ENCODE assay signal across 9 cellular contexts in genomic region chr14:67623114-67623513, GRCh38. TPM values are rescaled to one million over a fixed set of nuclear protein-coding genes. Genes with fewer than 3 reads are reported as not detected.
DNase-seq lines count a peak whose midpoint lies in the region; ATAC-seq, FAIRE-seq and TF ChIP-seq lines count a peak whose summit lies in the region.
"Had no signal": no experiment of that assay in that cellular context is flagged by ENCODE, and none has a peak within 500 bp of the region (broad histone marks: within the 10 kb centered on the region; RNA-seq: fewer than 3 reads in every experiment).

No MANE protein-coding gene starts in this region.

- H2AFZ ChIP-seq in GM23248 (peak overlapping the region; percentile 79), OCI-LY7 (ENCODE audit: low read length) (peak overlapping the region; percentile 75), endothelial cell of umbilical vein (ENCODE audit: low read depth, low read length) (peak overlapping the region; percentile 15)

- H3F3A ChIP-seq in GM23248 (ENCODE audit: insufficient read depth) = peaks cover 30% of the 10 kb centered on the region

- peak overlapping the region; percentile 83 for H3K27ac ChIP-seq in GM23248
- no peak overlapping the region for H3K27ac ChIP-seq in OCI-LY7 (ENCODE audit: low read depth, low read length, poor library complexity, severe bottlenecking)
- peak overlapping the region; percentile 94 for H3K27ac ChIP-seq in endothelial cell of umbilical vein (ENCODE audit: insufficient read depth, low read depth, low read length)

- peaks cover 17% of the 10 kb centered on the region for H3K4me1 ChIP-seq in GM23248 (ENCODE audit: insufficient read depth)
- H3K4me1 ChIP-seq in OCI-LY7 (ENCODE audit: insufficient read depth, low read length, poor library complexity, severe bottlenecking) = peaks cover 25% of the 10 kb centered on the region
- peaks cover 28% of the 10 kb centered on the region for H3K4me1 ChIP-seq in endothelial cell of umbilical vein (ENCODE audit: control insufficient read depth, extremely low read depth, insufficient read depth, low read length)

- H3K36me3 ChIP-seq in GM23248 (ENCODE audit: low read depth) = no peaks in the 10 kb centered on the region
- no peaks in the 10 kb centered on the region for H3K36me3 ChIP-seq in OCI-LY7 (ENCODE audit: insufficient read depth, low read length)
- no peaks in the 10 kb centered on the region for H3K36me3 ChIP-seq in endothelial cell of umbilical vein (ENCODE audit: control insufficient read depth in 2 of 2, extremely low read depth in 1 of 2, insufficient read depth in 2 of 2, low read length in 2 of 2)

- intact Hi-C loops in OCI-LY7 (cut with micrococcal nuclease; ENCODE audit: unreplicated experiment) = no loop called here
- intact Hi-C loops in endothelial cell of umbilical vein (cut with micrococcal nuclease) = no loop called here

- BruUV-seq in OCI-LY7 (replicated peaks; lab: Mats Ljungman, UMichigan) = no TSS peak
- TSS peak; percentile 43 for BruUV-seq in endothelial cell of umbilical vein (replicated peaks; lab: Mats Ljungman, UMichigan)

- DNase-seq in GM23248 (peak; percentile 57), OCI-LY7 (ENCODE audit: low spot score) (no peak), endothelial cell of umbilical vein (ENCODE audit: low read depth, low spot score) (peak; percentile 83), renal cortical epithelial cell (ENCODE audit: low read depth) (peak; percentile 87), NCI-H187 (lab: John Stamatoyannopoulos, UW) (no peak), cerebellar nuclear complex (lab: John Stamatoyannopoulos, UW) (no peak)
- no peak for DNase-seq in activated CD4-positive, alpha-beta T cell treated with anti-CD3 and anti-CD28 coated beads, Interleukin-2, amount 10 ng/mL, durations not matched to agents 7 days and 5 days
- DNase-seq: stimulated activated CD4-positive, alpha-beta T cell treated with anti-CD3 and anti-CD28 coated beads, Interleukin-4, amount 100 ng/mL, for 4 hours had no signal

- peaks cover 33% of the 10 kb centered on the region for H3K4me1 Mint-ChIP-seq in activated CD4-positive, alpha-beta T cell treated with anti-CD3 and anti-CD28 coated beads, Interleukin-2, amount 10 ng/mL, durations not matched to agents 7 days and 5 days

- no peak for TF ChIP-seq POLR2A in endothelial cell of umbilical vein (IDR thresholded peaks at IDR 0.05; ENCODE audit: low read depth, low read length)

- in situ Hi-C loops in GM23248 (cut with MboI) = no loop called here

- CTCF ChIA-PET in OCI-LY7 (lab: Charles Lee; ENCODE audit: unreplicated experiment) (interaction anchor here (1.0 kb wide), 1 partner anchor 11 kb away, joined by 3 read pairs; no protein-coding TSS in a partner anchor), endothelial cell of umbilical vein (lab: Charles Lee) (interaction anchor here (0.6 to 6.0 kb wide), 8 partner anchors 12 to 96 kb away, joined by 3 to 437 read pairs (median 6); partner anchors contain the start of genes PIGH and VTI1B)
- CTCF ChIA-PET in activated CD4-positive, alpha-beta T cell treated with anti-CD3 and anti-CD28 coated beads, Interleukin-2, amount 10 ng/mL, durations not matched to agents 7 days and 5 days (lab: Charles Lee) = interaction anchor here (0.8 kb wide), 1 partner anchor 82 kb away, joined by 3 read pairs; no protein-coding TSS in a partner anchor

- no peak overlapping the region for H3K4me3 Mint-ChIP-seq in activated CD4-positive, alpha-beta T cell treated with anti-CD3 and anti-CD28 coated beads, Interleukin-2, amount 10 ng/mL, durations not matched to agents 7 days and 5 days

- H3K27me3 ChIP-seq in GM23248 (replicated peaks; ENCODE audit: insufficient read depth) = no peaks in the 10 kb centered on the region
- H3K27me3 ChIP-seq in endothelial cell of umbilical vein (ENCODE audit: control insufficient read depth in 2 of 2, insufficient read depth in 2 of 2, low read length in 2 of 2) = no peaks in the 10 kb centered on the region

- peak overlapping the region; percentile 29 for H3K4me3 ChIP-seq in GM23248
- no peak overlapping the region for H3K4me3 ChIP-seq in OCI-LY7 (ENCODE audit: low read depth, low read length, poor library complexity, severe bottlenecking)
- H3K4me3 ChIP-seq in endothelial cell of umbilical vein (replicated peaks in 1 of 3; ENCODE audit: insufficient read depth in 1 of 3, low read depth in 1 of 3, low read length in 3 of 3) = peak overlapping the region in 1 of 3 experiments; percentile 4

- no peaks in the 10 kb centered on the region for H3K36me3 Mint-ChIP-seq in activated CD4-positive, alpha-beta T cell treated with anti-CD3 and anti-CD28 coated beads, Interleukin-2, amount 10 ng/mL, durations not matched to agents 7 days and 5 days (ENCODE audit: low read depth)

- H3K9me3 Mint-ChIP-seq in activated CD4-positive, alpha-beta T cell treated with anti-CD3 and anti-CD28 coated beads, Interleukin-2, amount 10 ng/mL, durations not matched to agents 7 days and 5 days = no peaks in the 10 kb centered on the region

- H4K20me1 ChIP-seq in GM23248 (ENCODE audit: insufficient read depth) (no peaks in the 10 kb centered on the region), OCI-LY7 (ENCODE audit: insufficient read depth, low read length) (no peaks in the 10 kb centered on the region), endothelial cell of umbilical vein (replicated peaks; ENCODE audit: control insufficient read depth, extremely low read depth, insufficient read depth, low read length) (no peaks in the 10 kb centered on the region)

- H3K9me3 ChIP-seq in GM23248 (ENCODE audit: low read depth) = no peaks in the 10 kb centered on the region
- H3K9me3 ChIP-seq in OCI-LY7 (ENCODE audit: low read length) = no peaks in the 10 kb centered on the region
- H3K9me3 ChIP-seq in endothelial cell of umbilical vein (replicated peaks; ENCODE audit: control insufficient read depth, insufficient read depth, low read length) = no peaks in the 10 kb centered on the region

- H3K9me2 ChIP-seq in GM23248 (ENCODE audit: insufficient read depth) = no peaks in the 10 kb centered on the region
- H3K9me2 ChIP-seq in OCI-LY7 (ENCODE audit: insufficient read depth, low read length) = no peaks in the 10 kb centered on the region

- H3K79me2 ChIP-seq in GM23248 (ENCODE audit: insufficient read depth) (no peaks in the 10 kb centered on the region), OCI-LY7 (ENCODE audit: insufficient read depth, low read depth, low read length) (no peaks in the 10 kb centered on the region), endothelial cell of umbilical vein (ENCODE audit: control insufficient read depth, insufficient read depth, low read length) (no peaks in the 10 kb centered on the region)

- POLR2A ChIA-PET in OCI-LY7 (lab: Charles Lee) (interaction anchor here (1.0 to 1.1 kb wide), 2 partner anchors 10 to 37 kb away, joined by 3 read pairs; no protein-coding TSS in a partner anchor), endothelial cell of umbilical vein (lab: Charles Lee) (no interaction called here)
- POLR2A ChIA-PET in activated CD4-positive, alpha-beta T cell treated with anti-CD3 and anti-CD28 coated beads, Interleukin-2, amount 10 ng/mL, durations not matched to agents 7 days and 5 days (lab: Charles Lee) = no interaction called here

- no peak for TF ChIP-seq CTCF in OCI-LY7 (conservative IDR thresholded peaks at IDR 0.05; ENCODE audit: low read length)
- TF ChIP-seq CTCF in endothelial cell of umbilical vein (IDR thresholded peaks at IDR 0.05; ENCODE audit: extremely low read depth in 1 of 2, insufficient read depth in 1 of 2, low read depth in 1 of 2, low read length in 2 of 2) = no peak

- H3K27me3 Mint-ChIP-seq in activated CD4-positive, alpha-beta T cell treated with anti-CD3 and anti-CD28 coated beads, Interleukin-2, amount 10 ng/mL, durations not matched to agents 7 days and 5 days = peaks cover 11% of the 10 kb centered on the region

- H3K4me2 ChIP-seq in GM23248 (ENCODE audit: unreplicated experiment) (peak overlapping the region; percentile 72), OCI-LY7 (ENCODE audit: low read length) (peak overlapping the region; percentile 33), endothelial cell of umbilical vein (ENCODE audit: insufficient read depth, low read length) (peak overlapping the region; percentile 62)

- H3K9ac ChIP-seq in GM23248 (peak overlapping the region; percentile 59), endothelial cell of umbilical vein (replicated peaks; ENCODE audit: extremely low read depth, insufficient read depth, low read length) (peak overlapping the region; percentile 82)

- dilution Hi-C loops in endothelial cell of umbilical vein (cut with MboI; ENCODE audit: extremely low pct_ligation_motif_present, low sequenced_read_pairs) = no loop called here

- no peak for FAIRE-seq in endothelial cell of umbilical vein (lab: Jason Lieb, UNC)

- WGBS in GM23248 (ENCODE audit: low coverage in 1 of 2, low lambda C conversion rate in 2 of 2, missing lambda C conversion rate in 2 of 2), 2 experiments = 24 to 29% methylated on average over 2 of the region's 2 CpGs

- no peaks in the 10 kb centered on the region for H3K9me1 ChIP-seq in endothelial cell of umbilical vein (replicated peaks; ENCODE audit: control insufficient read depth, extremely low read depth, insufficient read depth, low read length)

- no peak for ATAC-seq in GM21619 (IDR thresholded peaks at IDR 0.05; ENCODE audit: unreplicated experiment)

- H3K27ac Mint-ChIP-seq in activated CD4-positive, alpha-beta T cell treated with anti-CD3 and anti-CD28 coated beads, Interleukin-2, amount 10 ng/mL, durations not matched to agents 7 days and 5 days = no peak overlapping the region

RNA-seq across cellular contexts. Expression of gene ARG2, which starts 3.4 kb away (rescaled TPM):
- total RNA-seq in GM23248 (2014; rRNA removed; shearing (Covaris generic)) = 6.3 and 8.2 TPM in 2 replicates
- polyA plus RNA-seq in GM23248 (2016; fragmentation: Nextera tagmentation; extraction: Ambion mirVana) (5.6 and 5.8 TPM in 2 replicates), endothelial cell of umbilical vein (16.6 and 21.6 TPM in 2 replicates)
- 2.9 and 4.2 TPM in 2 replicates for total RNA-seq in OCI-LY7 (2014; rRNA removed; shearing (Covaris generic))
- total RNA-seq in OCI-LY7 (2022) (2.0 and 3.4 TPM in 2 replicates), endothelial cell of umbilical vein (19.8 and 22.5 TPM in 2 replicates), renal cortical epithelial cell (4.5 and 17.4 TPM in 2 replicates)
- 19.3 and 21.5 TPM in 2 replicates for polyA plus RNA-seq in endothelial cell of umbilical vein (2011; cell fraction: cytosol; rRNA removed)
- 14.7 and 15.3 TPM in 2 replicates for polyA plus RNA-seq in endothelial cell of umbilical vein (2011; cell fraction: nucleus; rRNA removed)
- 13.8 and 15.1 TPM in 2 replicates for polyA plus RNA-seq in endothelial cell of umbilical vein (2012)
- polyA minus RNA-seq in endothelial cell of umbilical vein = 44.7 and 56.3 TPM in 2 replicates
- 6.7 TPM for polyA minus RNA-seq in endothelial cell of umbilical vein (2011; cell fraction: cytosol; rRNA and poly(A)+ RNA removed)
- polyA minus RNA-seq in endothelial cell of umbilical vein (2011; cell fraction: nucleus; rRNA and poly(A)+ RNA removed) = 6.7 and 9.2 TPM in 2 replicates
- total RNA-seq in activated CD4-positive, alpha-beta T cell treated with anti-CD3 and anti-CD28 coated beads, Interleukin-2, amount 10 ng/mL, durations not matched to agents 7 days and 5 days = 1 to 10 TPM; 1.0 to 1.6 TPM

RNA-seq across cellular contexts. Expression of gene PIGH, which starts 23.0 kb away (rescaled TPM):
- total RNA-seq in GM23248 (2014; rRNA removed; shearing (Covaris generic)) = 10.8 and 27.6 TPM in 2 replicates
- 22.4 and 23.4 TPM in 2 replicates for polyA plus RNA-seq in GM23248 (2016; fragmentation: Nextera tagmentation; extraction: Ambion mirVana)
- 19.7 and 23.0 TPM in 2 replicates for total RNA-seq in OCI-LY7 (2014; rRNA removed; shearing (Covaris generic))
- 12.0 and 15.5 TPM in 2 replicates for total RNA-seq in OCI-LY7 (2022)
- total RNA-seq in endothelial cell of umbilical vein = 9.9 and 12.3 TPM in 2 replicates
- polyA plus RNA-seq in endothelial cell of umbilical vein = 18.0 and 20.2 TPM in 2 replicates
- polyA plus RNA-seq in endothelial cell of umbilical vein (2011; cell fraction: cytosol; rRNA removed) = 11.8 and 16.2 TPM in 2 replicates
- 29.3 and 42.0 TPM in 2 replicates for polyA plus RNA-seq in endothelial cell of umbilical vein (2011; cell fraction: nucleus; rRNA removed)
- 8.2 and 10.9 TPM in 2 replicates for polyA plus RNA-seq in endothelial cell of umbilical vein (2012)
- polyA minus RNA-seq in endothelial cell of umbilical vein = 8.2 and 8.3 TPM in 2 replicates
- 19.6 TPM for polyA minus RNA-seq in endothelial cell of umbilical vein (2011; cell fraction: cytosol; rRNA and poly(A)+ RNA removed)
- 5.4 and 5.8 TPM in 2 replicates for polyA minus RNA-seq in endothelial cell of umbilical vein (2011; cell fraction: nucleus; rRNA and poly(A)+ RNA removed)
- total RNA-seq in renal cortical epithelial cell = 10.9 and 14.0 TPM in 2 replicates
- total RNA-seq in activated CD4-positive, alpha-beta T cell treated with anti-CD3 and anti-CD28 coated beads, Interleukin-2, amount 10 ng/mL, durations not matched to agents 7 days and 5 days = 10 to 100 TPM; 17.4 to 18.5 TPM

RNA-seq across cellular contexts. Expression of gene VTI1B, which starts 51.3 kb away (rescaled TPM):
- total RNA-seq in GM23248 (2014; rRNA removed; shearing (Covaris generic)) = 61.5 and 64.2 TPM in 2 replicates
- polyA plus RNA-seq in GM23248 (2016; fragmentation: Nextera tagmentation; extraction: Ambion mirVana) (192 and 207 TPM in 2 replicates), endothelial cell of umbilical vein (23.1 and 23.8 TPM in 2 replicates)
- 41.5 and 50.5 TPM in 2 replicates for total RNA-seq in OCI-LY7 (2014; rRNA removed; shearing (Covaris generic))
- total RNA-seq in OCI-LY7 (2022) (80.2 and 93.3 TPM in 2 replicates), endothelial cell of umbilical vein (79.4 and 90.0 TPM in 2 replicates), renal cortical epithelial cell (70.0 and 98.3 TPM in 2 replicates)
- 47.0 and 50.6 TPM in 2 replicates for polyA plus RNA-seq in endothelial cell of umbilical vein (2011; cell fraction: cytosol; rRNA removed)
- 24.4 and 26.8 TPM in 2 replicates for polyA plus RNA-seq in endothelial cell of umbilical vein (2011; cell fraction: nucleus; rRNA removed)
- polyA plus RNA-seq in endothelial cell of umbilical vein (2012) = 84.2 and 85.4 TPM in 2 replicates
- polyA minus RNA-seq in endothelial cell of umbilical vein = 27.3 and 35.1 TPM in 2 replicates
- polyA minus RNA-seq in endothelial cell of umbilical vein (2011; cell fraction: cytosol; rRNA and poly(A)+ RNA removed) = 28.4 TPM
- polyA minus RNA-seq in endothelial cell of umbilical vein (2011; cell fraction: nucleus; rRNA and poly(A)+ RNA removed) = 18.1 and 37.2 TPM in 2 replicates
- total RNA-seq in activated CD4-positive, alpha-beta T cell treated with anti-CD3 and anti-CD28 coated beads, Interleukin-2, amount 10 ng/mL, durations not matched to agents 7 days and 5 days = 10 to 100 TPM; 62.7 to 71.4 TPM

Comparison
In these comparisons a context has a peak if more than half of its experiments do, and no peak if none do; other contexts are left out.
1. DNase-seq: peak in GM23248 (single experiment), endothelial cell of umbilical vein (single experiment) and renal cortical epithelial cell (single experiment); none in OCI-LY7 (single experiment), NCI-H187 (0 of 2), activated CD4-positive, alpha-beta T cell treated with anti-CD3 and anti-CD28 coated beads, Interleukin-2, amount 10 ng/mL, durations not matched to agents 7 days and 5 days (single experiment) and cerebellar nuclear complex (0 of 2).
2. H2AFZ ChIP-seq: peak in every context shown above with its lines; median percentile 79 in GM23248; 75 in OCI-LY7; 15 in endothelial cell of umbilical vein.
3. Peak in every context shown above with its lines, with median percentiles within 50 percentile points of each other: H3K4me2 ChIP-seq.